23 cellular contexts compared by ENCODE assay signal in the genomic region with DNA sequence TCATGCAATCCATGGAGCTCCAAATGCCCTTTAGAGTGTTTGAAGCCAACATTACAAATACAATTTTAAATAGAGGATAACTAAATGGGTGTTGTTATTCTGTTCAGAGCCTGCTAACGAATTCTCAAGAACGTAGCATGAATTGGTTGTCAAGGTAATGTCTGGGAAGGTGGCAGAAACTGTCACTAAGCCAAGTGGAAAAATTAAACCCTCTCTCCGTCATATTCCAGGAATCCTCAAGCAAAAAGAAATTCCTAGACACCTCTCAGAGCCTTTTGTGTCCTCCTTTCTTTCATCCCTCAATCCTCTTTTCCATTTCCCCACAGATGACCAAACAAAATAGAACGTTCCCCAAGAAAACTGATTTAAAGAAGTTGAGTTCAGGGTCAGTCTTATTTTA.
DNase-seq lines count a peak whose midpoint lies in the region; ATAC-seq, FAIRE-seq and TF ChIP-seq lines count a peak whose summit lies in the region.
"Had no signal": no experiment of that assay in that cellular context is flagged by ENCODE, and none has a peak within 500 bp of the region (broad histone marks: within the 10 kb centered on the region; RNA-seq: fewer than 3 reads in every experiment).

No MANE protein-coding gene starts in this region.

- H3K27me3 Mint-ChIP-seq in astrocyte (ENCODE audit: low read depth, unreplicated experiment) (no peaks in the 10 kb centered on the region), endodermal cell (ENCODE audit: insufficient read depth) (peaks cover 2% of the 10 kb centered on the region), neural progenitor cell (ENCODE audit: insufficient read depth, low read depth) (peaks cover 3% of the 10 kb centered on the region), progenitor cell of endocrine pancreas (no peaks in the 10 kb centered on the region)
- H3K27me3 Mint-ChIP-seq: CD4-positive, alpha-beta memory T cell had no signal

- no peaks in the 10 kb centered on the region for H3K79me2 ChIP-seq in astrocyte (ENCODE audit: insufficient read depth, low read length)
- no peaks in the 10 kb centered on the region for H3K79me2 ChIP-seq in neural progenitor cell (ENCODE audit: low read depth)

- H3K36me3 ChIP-seq in astrocyte (ENCODE audit: insufficient read depth, low read length) (no peaks in the 10 kb centered on the region), endodermal cell (ENCODE audit: control insufficient read depth, insufficient read depth, low read length) (no peaks in the 10 kb centered on the region), neural progenitor cell (no peaks in the 10 kb centered on the region), SJCRH30 (no peaks in the 10 kb centered on the region)
- H3K36me3 ChIP-seq: HAP-1 had no signal

- H3K9me3 ChIP-seq in astrocyte (ENCODE audit: insufficient read depth, low read depth, low read length) (no peaks in the 10 kb centered on the region), endodermal cell (ENCODE audit: control insufficient read depth, low read length) (no peaks in the 10 kb centered on the region), neural progenitor cell (ENCODE audit: low read depth) (no peaks in the 10 kb centered on the region), SJCRH30 (replicated peaks) (0 out of 2 replicates have a peak, but pooled peaks cover 2% of the 10 kb centered on the region)
- H3K9me3 ChIP-seq: A549, HAP-1 had no signal

- H4K20me1 ChIP-seq in astrocyte (ENCODE audit: insufficient read depth, low read length), result no peaks in the 10 kb centered on the region
- H4K20me1 ChIP-seq in neural progenitor cell (ENCODE audit: low read depth), result no peaks in the 10 kb centered on the region

- no peak for TF ChIP-seq CTCF in astrocyte (IDR thresholded peaks at IDR 0.05; ENCODE audit: insufficient read depth, low read depth, low read length)
- no peak for TF ChIP-seq CTCF in endodermal cell (conservative IDR thresholded peaks at IDR 0.05)
- TF ChIP-seq CTCF in neural progenitor cell (IDR thresholded peaks at IDR 0.05), result no peak
- TF ChIP-seq CTCF in progenitor cell of endocrine pancreas (IDR thresholded peaks at IDR 0.05; ENCODE audit: unreplicated experiment), result no peak

- H3K27ac Mint-ChIP-seq in astrocyte (ENCODE audit: unreplicated experiment), result no peak overlapping the region
- H3K27ac Mint-ChIP-seq in endodermal cell, result no peak overlapping the region
- H3K27ac Mint-ChIP-seq in neural progenitor cell, result peak overlapping the region; percentile 70
- H3K27ac Mint-ChIP-seq in progenitor cell of endocrine pancreas, result no peak overlapping the region
- H3K27ac Mint-ChIP-seq: CD4-positive, alpha-beta memory T cell had no signal

- H3K4me1 ChIP-seq in astrocyte (ENCODE audit: insufficient read depth, low read length), result peaks cover 16% of the 10 kb centered on the region
- no peaks in the 10 kb centered on the region for H3K4me1 ChIP-seq in endodermal cell (ENCODE audit: control insufficient read depth, insufficient read depth, low read length)
- H3K4me1 ChIP-seq in neural progenitor cell, result no peaks in the 10 kb centered on the region
- peaks cover 18% of the 10 kb centered on the region for H3K4me1 ChIP-seq in SJCRH30

- H3K4me3 Mint-ChIP-seq in astrocyte (ENCODE audit: unreplicated experiment) (no peak overlapping the region), endodermal cell (no peak overlapping the region), neural progenitor cell (no peak overlapping the region), progenitor cell of endocrine pancreas (ENCODE audit: low read depth) (no peak overlapping the region)
- H3K4me3 Mint-ChIP-seq: CD4-positive, alpha-beta memory T cell; HFFc6 had no signal

- H2AFZ ChIP-seq in astrocyte (ENCODE audit: low read depth, low read length) (no peak overlapping the region), neural progenitor cell (replicated peaks) (no peak overlapping the region)

- FAIRE-seq in astrocyte (lab: Jason Lieb, UNC), result peak; percentile 37
- FAIRE-seq: A549, GM12891, GM18507, H54 had no signal

- no peaks in the 10 kb centered on the region for H3K27me3 ChIP-seq in astrocyte (ENCODE audit: insufficient read depth, low read length)
- no peaks in the 10 kb centered on the region for H3K27me3 ChIP-seq in endodermal cell (ENCODE audit: control insufficient read depth, insufficient read depth, low read length, poor library complexity, severe bottlenecking)
- no peaks in the 10 kb centered on the region for H3K27me3 ChIP-seq in neural progenitor cell
- no peaks in the 10 kb centered on the region for H3K27me3 ChIP-seq in SJCRH30

- H3K9ac ChIP-seq in astrocyte (ENCODE audit: low read length) (no peak overlapping the region), endodermal cell (ENCODE audit: extremely low read depth, low read length, poor library complexity, severe bottlenecking) (no peak overlapping the region), neural progenitor cell (no peak overlapping the region)

- WGBS in endodermal cell (ENCODE audit: insufficient coverage in 1 of 2, insufficient read length in 1 of 2), 2 experiments, result 77% methylated on average over 3 of the region's 4 CpGs; no CpG with 5 or more reads in 1 of the 2 experiments

- H3K4me2 ChIP-seq in astrocyte (ENCODE audit: low read length) (no peak overlapping the region), neural progenitor cell (no peak overlapping the region)

- H3K27ac ChIP-seq in astrocyte (ENCODE audit: low read depth, low read length) (no peak overlapping the region), endodermal cell (ENCODE audit: low read depth, low read length) (peak overlapping the region; percentile 22), neural progenitor cell (no peak overlapping the region), SJCRH30 (no peak overlapping the region)
- H3K27ac ChIP-seq: A549 had no signal

- H3K4me1 Mint-ChIP-seq in astrocyte (ENCODE audit: low read depth, unreplicated experiment) (peaks cover 6% of the 10 kb centered on the region), endodermal cell (peaks cover 1% of the 10 kb centered on the region), neural progenitor cell (peaks cover 17% of the 10 kb centered on the region), progenitor cell of endocrine pancreas (ENCODE audit: low read depth) (peaks cover 5% of the 10 kb centered on the region)
- H3K4me1 Mint-ChIP-seq: CD4-positive, alpha-beta memory T cell had no signal

- H3K9me3 Mint-ChIP-seq in astrocyte (ENCODE audit: unreplicated experiment), result no peaks in the 10 kb centered on the region
- H3K9me3 Mint-ChIP-seq in endodermal cell, result peaks cover 42% of the 10 kb centered on the region
- peaks cover 7% of the 10 kb centered on the region for H3K9me3 Mint-ChIP-seq in neural progenitor cell
- H3K9me3 Mint-ChIP-seq in progenitor cell of endocrine pancreas (ENCODE audit: low read depth), result peaks cover 22% of the 10 kb centered on the region
- H3K9me3 Mint-ChIP-seq: HFFc6 had no signal

- no peak for ATAC-seq in GM21619 (IDR thresholded peaks at IDR 0.05; ENCODE audit: unreplicated experiment)
- ATAC-seq: A549 had no signal

- DNase-seq in astrocyte (ENCODE audit: low read depth) (no peak), endodermal cell (no peak), midbrain (lab: John Stamatoyannopoulos, UW) (peak; percentile 3), neural progenitor cell (ENCODE audit: low spot score) (no peak), progenitor cell of endocrine pancreas (ENCODE audit: low spot score, unreplicated experiment) (no peak), SJCRH30 (no peak)
- DNase-seq: 8988T; ACHN; AML-193; C1 segment of cervical spinal cord; Calu3; CD4-positive, alpha-beta memory T cell; COR-L47; DMS53; GF-D8; GOT3; HFFc6 had no signal

- H3K36me3 Mint-ChIP-seq in astrocyte (ENCODE audit: low read depth, unreplicated experiment) (no peaks in the 10 kb centered on the region), endodermal cell (ENCODE audit: low read depth) (no peaks in the 10 kb centered on the region), neural progenitor cell (no peaks in the 10 kb centered on the region), progenitor cell of endocrine pancreas (ENCODE audit: insufficient read depth) (no peaks in the 10 kb centered on the region)
- H3K36me3 Mint-ChIP-seq: CD4-positive, alpha-beta memory T cell had no signal

- no peaks in the 10 kb centered on the region for H3F3A ChIP-seq in neural progenitor cell (ENCODE audit: low read depth)

- H3K4me3 ChIP-seq in astrocyte (ENCODE audit: insufficient read depth, low read depth, low read length), result no peak overlapping the region
- H3K4me3 ChIP-seq in endodermal cell (ENCODE audit: low read length), result no peak overlapping the region
- no peak overlapping the region for H3K4me3 ChIP-seq in neural progenitor cell
- H3K4me3 ChIP-seq in SJCRH30, result no peak overlapping the region
- H3K4me3 ChIP-seq: A549, HAP-1 had no signal
